8 cellular contexts compared by ENCODE assay signal in the genomic region with DNA sequence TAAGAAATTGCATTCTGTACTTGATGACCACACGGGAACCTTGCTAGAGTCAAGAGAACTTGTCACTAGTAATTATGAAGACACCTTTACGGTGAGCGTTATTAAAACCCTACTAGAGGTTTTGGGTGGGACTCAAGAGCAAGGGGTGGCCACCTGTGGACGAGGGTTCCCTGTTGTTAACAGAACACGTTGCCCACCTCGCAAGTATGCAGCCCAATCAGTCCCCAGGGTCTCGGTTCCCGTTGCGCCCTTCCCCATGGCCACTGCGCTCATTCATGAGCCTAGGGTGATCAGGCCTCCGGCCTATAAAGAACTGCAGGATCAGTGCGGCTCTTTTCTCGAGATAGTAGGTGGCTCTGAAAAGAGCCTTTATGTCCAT. TPM values are rescaled to one million over a fixed set of nuclear protein-coding genes. Genes with fewer than 3 reads are reported as not detected.
DNase-seq lines count a peak whose midpoint lies in the region; ATAC-seq and TF ChIP-seq lines count a peak whose summit lies in the region.

No MANE protein-coding gene starts in this region.

- peaks cover 26% of the 10 kb centered on the region for H3K36me3 Mint-ChIP-seq in activated CD8-positive, alpha-beta T cell treated with anti-CD3 and anti-CD28 coated beads, Interleukin-2, amount 10 ng/mL, durations not matched to agents 7 days and 5 days (ENCODE audit: low read depth)

- peak; percentile 4 for ATAC-seq in HG02885 (IDR thresholded peaks at IDR 0.05; ENCODE audit: poor library complexity, unreplicated experiment)
- peak; percentile 9 for ATAC-seq in activated CD8-positive, alpha-beta T cell treated with anti-CD3 and anti-CD28 coated beads, Interleukin-2, amount 10 ng/mL, durations not matched to agents 7 days and 5 days
- peak; percentile 6 for ATAC-seq in stimulated activated naive CD8-positive, alpha-beta T cell treated with anti-CD3 and anti-CD28 coated beads, Interleukin-15, amount 100 ng/mL, for 72 hours

- peaks cover 46% of the 10 kb centered on the region for H3K4me1 Mint-ChIP-seq in activated CD8-positive, alpha-beta T cell treated with anti-CD3 and anti-CD28 coated beads, Interleukin-2, amount 10 ng/mL, durations not matched to agents 7 days and 5 days (ENCODE audit: low read depth)
- peaks cover 52% of the 10 kb centered on the region for H3K4me1 Mint-ChIP-seq in stimulated activated naive CD8-positive, alpha-beta T cell treated with anti-CD3 and anti-CD28 coated beads, Interleukin-15, amount 100 ng/mL, for 72 hours

- no peaks in the 10 kb centered on the region for H3K9me3 ChIP-seq in hepatocyte (ENCODE audit: low read depth)

- no peaks in the 10 kb centered on the region for H3K36me3 ChIP-seq in hepatocyte (replicated peaks; ENCODE audit: insufficient read depth, low read depth)

- WGBS in hepatocyte (ENCODE audit: low lambda C conversion rate, missing lambda C conversion rate) = 2% methylated on average over 13 of the region's 13 CpGs

- H3K27ac Mint-ChIP-seq in activated CD8-positive, alpha-beta T cell treated with anti-CD3 and anti-CD28 coated beads, Interleukin-2, amount 10 ng/mL, durations not matched to agents 7 days and 5 days = peak overlapping the region; percentile 100
- H3K27ac Mint-ChIP-seq in stimulated activated naive CD8-positive, alpha-beta T cell treated with anti-CD3 and anti-CD28 coated beads, Interleukin-15, amount 100 ng/mL, for 72 hours = peak overlapping the region; percentile 98 to 99

- peaks cover 33% of the 10 kb centered on the region for H3K79me2 ChIP-seq in hepatocyte

- peak overlapping the region; percentile 84 for H3K4me2 ChIP-seq in hepatocyte

- DNase-seq in DMS79 treated with DMSO at 0.1 percent for 48 hours (lab: John Stamatoyannopoulos, UW) = peak; percentile 58
- no peak for DNase-seq in DMS79 (lab: John Stamatoyannopoulos, UW)
- no peak for DNase-seq in activated CD8-positive, alpha-beta T cell treated with anti-CD3 and anti-CD28 coated beads, Interleukin-2, amount 10 ng/mL, durations not matched to agents 7 days and 5 days
- DNase-seq in hepatocyte (ENCODE audit: low spot score) = no peak
- DNase-seq in stimulated activated naive CD8-positive, alpha-beta T cell treated with anti-CD3 and anti-CD28 coated beads, Interleukin-15, amount 100 ng/mL, for 72 hours = no peak
- no peak for DNase-seq in activated effector memory CD4-positive, alpha-beta T cell treated with anti-CD3 and anti-CD28 coated beads, Interleukin-2, amount 50 U/mL, for 16 hours
- DNase-seq in OCI-M2 (lab: John Stamatoyannopoulos, UW; ENCODE audit: unreplicated experiment) = no peak

- H3K27me3 Mint-ChIP-seq in activated CD8-positive, alpha-beta T cell treated with anti-CD3 and anti-CD28 coated beads, Interleukin-2, amount 10 ng/mL, durations not matched to agents 7 days and 5 days (ENCODE audit: low read depth) = no peaks in the 10 kb centered on the region
- peaks cover 20% of the 10 kb centered on the region for H3K27me3 Mint-ChIP-seq in stimulated activated naive CD8-positive, alpha-beta T cell treated with anti-CD3 and anti-CD28 coated beads, Interleukin-15, amount 100 ng/mL, for 72 hours

- peak overlapping the region; percentile 93 for H3K27ac ChIP-seq in hepatocyte

- peaks cover 5% of the 10 kb centered on the region for H4K20me1 ChIP-seq in hepatocyte (ENCODE audit: insufficient read depth, poor library complexity, severe bottlenecking)

- CTCF ChIA-PET in activated CD8-positive, alpha-beta T cell treated with anti-CD3 and anti-CD28 coated beads, Interleukin-2, amount 10 ng/mL, durations not matched to agents 7 days and 5 days (lab: Charles Lee) = interaction anchor here (0.8 to 12.6 kb wide), 13 partner anchors 9 to 186 kb away, joined by 3 to 123 read pairs (median 4); a partner anchor contains a TSS

- H3K9me2 ChIP-seq in hepatocyte (replicated peaks; ENCODE audit: insufficient read depth) = no peaks in the 10 kb centered on the region

- POLR2A ChIA-PET in activated CD8-positive, alpha-beta T cell treated with anti-CD3 and anti-CD28 coated beads, Interleukin-2, amount 10 ng/mL, durations not matched to agents 7 days and 5 days (lab: Charles Lee) = interaction anchor here (0.6 to 5.0 kb wide), 22 partner anchors 9 to 350 kb away, joined by 3 to 60 read pairs (median 4); a partner anchor contains a TSS

- TF ChIP-seq CTCF in hepatocyte (IDR thresholded peaks at IDR 0.05; ENCODE audit: poor library complexity) = no peak

- H3K4me1 ChIP-seq in hepatocyte (ENCODE audit: insufficient read depth) = peaks cover 22% of the 10 kb centered on the region

- peaks cover 9% of the 10 kb centered on the region for H3K27me3 ChIP-seq in hepatocyte

- H3K4me3 ChIP-seq in hepatocyte = peak overlapping the region; percentile 40

- peak overlapping the region; percentile 99 for H3K4me3 Mint-ChIP-seq in activated CD8-positive, alpha-beta T cell treated with anti-CD3 and anti-CD28 coated beads, Interleukin-2, amount 10 ng/mL, durations not matched to agents 7 days and 5 days
- peak overlapping the region; percentile 85 to 98 for H3K4me3 Mint-ChIP-seq in stimulated activated naive CD8-positive, alpha-beta T cell treated with anti-CD3 and anti-CD28 coated beads, Interleukin-15, amount 100 ng/mL, for 72 hours

- H3K9me3 Mint-ChIP-seq in activated CD8-positive, alpha-beta T cell treated with anti-CD3 and anti-CD28 coated beads, Interleukin-2, amount 10 ng/mL, durations not matched to agents 7 days and 5 days (ENCODE audit: insufficient read depth) = no peaks in the 10 kb centered on the region
- no peaks in the 10 kb centered on the region for H3K9me3 Mint-ChIP-seq in stimulated activated naive CD8-positive, alpha-beta T cell treated with anti-CD3 and anti-CD28 coated beads, Interleukin-15, amount 100 ng/mL, for 72 hours

- H2AFZ ChIP-seq in hepatocyte = peak overlapping the region; percentile 58

RNA-seq across cellular contexts. Expression of a gene that starts 30.2 kb away (rescaled TPM):
- 100 to 1,000 TPM; 129 to 139 TPM for total RNA-seq in activated CD8-positive, alpha-beta T cell treated with anti-CD3 and anti-CD28 coated beads, Interleukin-2, amount 10 ng/mL, durations not matched to agents 7 days and 5 days
- 39.5 and 52.4 TPM in 2 replicates for total RNA-seq in hepatocyte
- 124 and 135 TPM in 2 replicates for polyA plus RNA-seq in hepatocyte

RNA-seq across cellular contexts. Expression of a gene that starts 40.3 kb away (rescaled TPM):
- total RNA-seq in activated CD8-positive, alpha-beta T cell treated with anti-CD3 and anti-CD28 coated beads, Interleukin-2, amount 10 ng/mL, durations not matched to agents 7 days and 5 days = 1 to 10 TPM; 2.8 to 4.0 TPM
- 2.1 and 2.4 TPM in 2 replicates for total RNA-seq in hepatocyte
- polyA plus RNA-seq in hepatocyte = 5.7 and 7.3 TPM in 2 replicates

RNA-seq across cellular contexts. Expression of a gene that starts 50.4 kb away (rescaled TPM):
- 10 to 100 TPM; 66.5 to 71.9 TPM for total RNA-seq in activated CD8-positive, alpha-beta T cell treated with anti-CD3 and anti-CD28 coated beads, Interleukin-2, amount 10 ng/mL, durations not matched to agents 7 days and 5 days
- total RNA-seq in hepatocyte = 10.4 and 13.8 TPM in 2 replicates
- polyA plus RNA-seq in hepatocyte = 10.4 and 14.5 TPM in 2 replicates
